16 cellular contexts compared by ENCODE assay signal in the genomic region with DNA sequence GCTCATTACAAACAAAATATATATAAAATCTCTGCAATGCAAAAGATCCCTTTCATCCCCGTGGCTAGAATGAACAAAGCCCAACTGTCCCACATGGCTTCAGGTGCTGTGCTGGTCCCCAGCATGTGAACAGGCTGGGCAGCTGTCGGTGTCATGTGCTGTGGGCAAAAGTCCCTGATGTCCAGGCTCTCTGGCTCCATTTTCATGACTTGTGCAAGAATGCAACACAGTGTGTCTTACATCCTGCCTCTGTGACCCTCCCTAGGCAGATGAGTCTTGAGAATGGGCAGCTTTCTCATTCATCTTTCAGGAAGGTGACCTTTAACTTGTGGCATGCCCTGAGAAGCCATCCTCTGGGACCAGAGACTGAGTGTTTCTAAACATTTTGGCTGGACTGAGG. TPM values are rescaled to one million over a fixed set of nuclear protein-coding genes. Genes with fewer than 3 reads are reported as not detected.
"Had no signal": no experiment of that assay in that cellular context is flagged by ENCODE, and none has a peak within 500 bp of the region (broad histone marks: within the 10 kb centered on the region; RNA-seq: fewer than 3 reads in every experiment).

No MANE protein-coding gene starts in this region.

- H3K9me3 Mint-ChIP-seq: activated T-helper 1 cell treated with anti-CD3 and anti-CD28 coated beads, Interleukin-12 subunit alpha, Interleukin-12 subunit beta, Interleukin-2, Interleukin-4 antibody, amounts not matched to agents 30 ng/mL and 10 ng/mL and 1 ng/mL, durations not matched to agents 14 hours and 24 hours and 36 hours; neural progenitor cell; stimulated activated naive B cell treated with anti-CD40 and anti-IgM and Interleukin-4, amounts not matched to agents 10 μg/mL and 1 μg/mL and 100 μg/mL, for 72 hours had no signal

- FAIRE-seq: colon, keratinocyte, small intestine, TTC549 had no signal

- H3K4me1 ChIP-seq: neural progenitor cell, parathyroid adenoma had no signal

- ATAC-seq: stimulated activated naive B cell treated with anti-CD40 and anti-IgM and Interleukin-4, amounts not matched to agents 10 μg/mL and 1 μg/mL and 100 μg/mL, for 72 hours had no signal

- H3K27me3 ChIP-seq: ascending aorta, neural progenitor cell, tibial nerve had no signal

- H3K4me3 ChIP-seq: ascending aorta, left ventricle myocardium inferior, neural progenitor cell, tibial nerve had no signal

- H3K9me3 ChIP-seq: ascending aorta, left ventricle myocardium inferior, tibial nerve had no signal

- H3K4me3 Mint-ChIP-seq: activated T-helper 1 cell treated with anti-CD3 and anti-CD28 coated beads, Interleukin-12 subunit alpha, Interleukin-12 subunit beta, Interleukin-2, Interleukin-4 antibody, amounts not matched to agents 30 ng/mL and 10 ng/mL and 1 ng/mL, durations not matched to agents 14 hours and 24 hours and 36 hours; neural progenitor cell; stimulated activated naive B cell treated with anti-CD40 and anti-IgM and Interleukin-4, amounts not matched to agents 10 μg/mL and 1 μg/mL and 100 μg/mL, for 72 hours had no signal

- H3K4me1 Mint-ChIP-seq: neural progenitor cell had no signal

- H3K36me3 ChIP-seq: neural progenitor cell had no signal

- H3K27me3 Mint-ChIP-seq: stimulated activated naive B cell treated with anti-CD40 and anti-IgM and Interleukin-4, amounts not matched to agents 10 μg/mL and 1 μg/mL and 100 μg/mL, for 72 hours had no signal

- H3K27ac ChIP-seq: ascending aorta, neural progenitor cell, parathyroid adenoma, tibial nerve had no signal

- H3K27ac Mint-ChIP-seq: activated T-helper 1 cell treated with anti-CD3 and anti-CD28 coated beads, Interleukin-12 subunit alpha, Interleukin-12 subunit beta, Interleukin-2, Interleukin-4 antibody, amounts not matched to agents 30 ng/mL and 10 ng/mL and 1 ng/mL, durations not matched to agents 14 hours and 24 hours and 36 hours; neural progenitor cell had no signal

- DNase-seq: activated CD4-positive, alpha-beta T cell treated with anti-CD3 and anti-CD28 coated beads, Interleukin-2, amount 50 U/mL, for 4 hours; activated naive CD4-positive, alpha-beta T cell; foreskin melanocyte; left ventricle myocardium inferior; retina; small intestine; stimulated activated naive B cell treated with anti-CD40 and anti-IgM and Interleukin-4, amounts not matched to agents 10 μg/mL and 1 μg/mL and 100 μg/mL, for 72 hours; T-helper 2 cell had no signal

RNA-seq across cellular contexts. Expression of gene UPB1, which starts 45.3 kb away (rescaled TPM):
- total RNA-seq: ascending aorta had no signal
- polyA plus RNA-seq: keratinocyte had no signal
